1 cellular context compared by ENCODE assay signal in the genomic region with DNA sequence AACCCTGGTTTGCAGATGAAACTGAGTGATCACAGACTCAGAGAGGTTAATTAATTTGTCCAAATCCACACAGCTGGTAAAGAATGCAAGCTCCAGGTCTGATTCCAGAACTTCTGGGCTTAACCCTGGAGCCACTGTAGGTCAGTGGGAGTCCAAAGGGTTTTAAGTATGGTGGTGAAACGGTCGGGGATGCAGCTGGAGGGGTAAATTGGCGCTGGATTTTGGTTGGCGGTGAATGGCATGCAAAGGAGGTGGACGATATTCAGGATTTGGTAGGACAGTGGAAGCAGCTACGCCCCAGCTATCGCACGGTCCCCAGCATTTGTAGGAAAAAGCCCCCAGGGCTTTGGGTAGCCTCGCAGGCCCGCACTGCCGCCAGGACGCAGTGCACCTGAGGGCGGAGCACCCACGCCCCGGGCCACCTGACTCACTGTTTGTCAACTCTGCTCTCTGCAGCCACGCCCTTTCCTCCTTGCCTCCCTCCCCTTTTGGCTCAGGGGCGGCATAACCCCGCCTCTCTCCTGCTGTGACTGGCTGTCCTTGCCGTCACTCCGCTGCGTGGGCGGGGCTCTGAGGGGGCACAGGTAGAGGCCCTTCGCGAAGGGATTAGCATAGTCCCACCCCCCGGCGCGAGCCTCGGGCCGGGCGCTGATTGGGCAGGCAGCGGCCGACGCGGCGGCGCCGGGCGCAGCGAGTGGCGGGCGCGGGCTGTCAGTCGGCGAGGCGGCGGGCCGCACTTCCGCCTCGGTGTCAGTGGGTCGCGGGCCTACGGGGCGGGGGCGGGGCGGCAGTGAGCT.
TF ChIP-seq lines count a peak whose summit lies in the region.

A gene (plus strand): TSS at position 750 of the 797 bp plus-strand sequence. CDS start 17,664 bp downstream, outside the sequence.

TF ChIP-seq in HepG2, 621 proteins besides CTCF, POLR2A, EP300 and RAD21 (continued from another document and continues in another):
- TF ChIP-seq, protein P1, sequence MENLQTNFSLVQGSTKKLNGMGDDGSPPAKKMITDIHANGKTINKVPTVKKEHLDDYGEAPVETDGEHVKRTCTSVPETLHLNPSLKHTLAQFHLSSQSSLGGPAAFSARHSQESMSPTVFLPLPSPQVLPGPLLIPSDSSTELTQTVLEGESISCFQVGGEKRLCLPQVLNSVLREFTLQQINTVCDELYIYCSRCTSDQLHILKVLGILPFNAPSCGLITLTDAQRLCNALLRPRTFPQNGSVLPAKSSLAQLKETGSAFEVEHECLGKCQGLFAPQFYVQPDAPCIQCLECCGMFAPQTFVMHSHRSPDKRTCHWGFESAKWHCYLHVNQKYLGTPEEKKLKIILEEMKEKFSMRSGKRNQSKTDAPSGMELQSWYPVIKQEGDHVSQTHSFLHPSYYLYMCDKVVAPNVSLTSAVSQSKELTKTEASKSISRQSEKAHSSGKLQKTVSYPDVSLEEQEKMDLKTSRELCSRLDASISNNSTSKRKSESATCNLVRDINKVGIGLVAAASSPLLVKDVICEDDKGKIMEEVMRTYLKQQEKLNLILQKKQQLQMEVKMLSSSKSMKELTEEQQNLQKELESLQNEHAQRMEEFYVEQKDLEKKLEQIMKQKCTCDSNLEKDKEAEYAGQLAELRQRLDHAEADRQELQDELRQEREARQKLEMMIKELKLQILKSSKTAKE (CRISPR knock-in tag; IDR thresholded peaks at IDR 0.05; ENCODE audit: borderline replicate concordance): no peak
- TF ChIP-seq HCFC1 (IDR thresholded peaks at IDR 0.05; ENCODE audit: low read depth, low read length) (peak; percentile 41), KLF12 (CRISPR knock-in tag; IDR thresholded peaks at IDR 0.05; ENCODE audit: borderline replicate concordance) (peak; percentile 90), ZNF256 (CRISPR knock-in tag; conservative IDR thresholded peaks at IDR 0.05) (0 out of 2 replicates have a peak, but pooled peaks have one; percentile 13), ZBTB38 (CRISPR knock-in tag; IDR thresholded peaks at IDR 0.05) (no peak), ZFP62 (CRISPR knock-in tag; IDR thresholded peaks at IDR 0.05) (no peak), SP5 (CRISPR knock-in tag; IDR thresholded peaks at IDR 0.05; ENCODE audit: borderline replicate concordance, low read depth) (peak; percentile 100), LCORL (IDR thresholded peaks at IDR 0.05) (no peak), LCORL (CRISPR knock-in tag; IDR thresholded peaks at IDR 0.05) (peak; percentile 88), ONECUT2 (CRISPR knock-in tag; IDR thresholded peaks at IDR 0.05) (no peak), ZNF562 (CRISPR knock-in tag; IDR thresholded peaks at IDR 0.05; ENCODE audit: borderline replicate concordance) (no peak), MTF2 (CRISPR knock-in tag; IDR thresholded peaks at IDR 0.05; ENCODE audit: borderline replicate concordance) (peak; percentile 74; the same call in 1 of the 2 replicates), ZNF446 (CRISPR knock-in tag; IDR thresholded peaks at IDR 0.05) (no peak), ZNF33B (CRISPR knock-in tag; IDR thresholded peaks at IDR 0.05) (0 out of 2 replicates have a peak, but pooled peaks have one; percentile 38), ZNF296 (CRISPR knock-in tag; conservative IDR thresholded peaks at IDR 0.05) (no peak), ZNF460 (CRISPR knock-in tag; IDR thresholded peaks at IDR 0.05; ENCODE audit: borderline replicate concordance) (no peak), HDAC6 (IDR thresholded peaks at IDR 0.05; ENCODE audit: low read depth, low read length) (no peak), RBAK (CRISPR knock-in tag; IDR thresholded peaks at IDR 0.05) (no peak), PHF8 (CRISPR knock-in tag; IDR thresholded peaks at IDR 0.05) (0 out of 2 replicates have a peak, but pooled peaks have one; percentile 8), U2AF1 (optimal IDR thresholded peaks at IDR 0.05; ENCODE audit: low read depth, low read length) (peak; percentile 40), GATAD1 (CRISPR knock-in tag; IDR thresholded peaks at IDR 0.05) (peak; percentile 78), SP4 (CRISPR knock-in tag; IDR thresholded peaks at IDR 0.05) (peak; percentile 100), REPIN1 (CRISPR knock-in tag; IDR thresholded peaks at IDR 0.05; ENCODE audit: borderline replicate concordance, low read depth) (peak; percentile 43; the same call in 1 of the 2 replicates)
- TF ChIP-seq, protein P2, sequence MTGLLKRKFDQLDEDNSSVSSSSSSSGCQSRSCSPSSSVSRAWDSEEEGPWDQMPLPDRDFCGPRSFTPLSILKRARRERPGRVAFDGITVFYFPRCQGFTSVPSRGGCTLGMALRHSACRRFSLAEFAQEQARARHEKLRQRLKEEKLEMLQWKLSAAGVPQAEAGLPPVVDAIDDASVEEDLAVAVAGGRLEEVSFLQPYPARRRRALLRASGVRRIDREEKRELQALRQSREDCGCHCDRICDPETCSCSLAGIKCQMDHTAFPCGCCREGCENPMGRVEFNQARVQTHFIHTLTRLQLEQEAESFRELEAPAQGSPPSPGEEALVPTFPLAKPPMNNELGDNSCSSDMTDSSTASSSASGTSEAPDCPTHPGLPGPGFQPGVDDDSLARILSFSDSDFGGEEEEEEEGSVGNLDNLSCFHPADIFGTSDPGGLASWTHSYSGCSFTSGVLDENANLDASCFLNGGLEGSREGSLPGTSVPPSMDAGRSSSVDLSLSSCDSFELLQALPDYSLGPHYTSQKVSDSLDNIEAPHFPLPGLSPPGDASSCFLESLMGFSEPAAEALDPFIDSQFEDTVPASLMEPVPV (CRISPR knock-in tag; IDR thresholded peaks at IDR 0.05): no peak
- TF ChIP-seq, protein P3, sequence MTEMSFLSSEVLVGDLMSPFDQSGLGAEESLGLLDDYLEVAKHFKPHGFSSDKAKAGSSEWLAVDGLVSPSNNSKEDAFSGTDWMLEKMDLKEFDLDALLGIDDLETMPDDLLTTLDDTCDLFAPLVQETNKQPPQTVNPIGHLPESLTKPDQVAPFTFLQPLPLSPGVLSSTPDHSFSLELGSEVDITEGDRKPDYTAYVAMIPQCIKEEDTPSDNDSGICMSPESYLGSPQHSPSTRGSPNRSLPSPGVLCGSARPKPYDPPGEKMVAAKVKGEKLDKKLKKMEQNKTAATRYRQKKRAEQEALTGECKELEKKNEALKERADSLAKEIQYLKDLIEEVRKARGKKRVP (CRISPR knock-in tag; IDR thresholded peaks at IDR 0.05): no peak
- TF ChIP-seq, protein P4, sequence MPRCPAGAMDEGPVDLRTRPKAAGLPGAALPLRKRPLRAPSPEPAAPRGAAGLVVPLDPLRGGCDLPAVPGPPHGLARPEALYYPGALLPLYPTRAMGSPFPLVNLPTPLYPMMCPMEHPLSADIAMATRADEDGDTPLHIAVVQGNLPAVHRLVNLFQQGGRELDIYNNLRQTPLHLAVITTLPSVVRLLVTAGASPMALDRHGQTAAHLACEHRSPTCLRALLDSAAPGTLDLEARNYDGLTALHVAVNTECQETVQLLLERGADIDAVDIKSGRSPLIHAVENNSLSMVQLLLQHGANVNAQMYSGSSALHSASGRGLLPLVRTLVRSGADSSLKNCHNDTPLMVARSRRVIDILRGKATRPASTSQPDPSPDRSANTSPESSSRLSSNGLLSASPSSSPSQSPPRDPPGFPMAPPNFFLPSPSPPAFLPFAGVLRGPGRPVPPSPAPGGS (CRISPR knock-in tag; IDR thresholded peaks at IDR 0.05): 0 out of 2 replicates have a peak, but pooled peaks have one; percentile 66
- TF ChIP-seq, protein P5, sequence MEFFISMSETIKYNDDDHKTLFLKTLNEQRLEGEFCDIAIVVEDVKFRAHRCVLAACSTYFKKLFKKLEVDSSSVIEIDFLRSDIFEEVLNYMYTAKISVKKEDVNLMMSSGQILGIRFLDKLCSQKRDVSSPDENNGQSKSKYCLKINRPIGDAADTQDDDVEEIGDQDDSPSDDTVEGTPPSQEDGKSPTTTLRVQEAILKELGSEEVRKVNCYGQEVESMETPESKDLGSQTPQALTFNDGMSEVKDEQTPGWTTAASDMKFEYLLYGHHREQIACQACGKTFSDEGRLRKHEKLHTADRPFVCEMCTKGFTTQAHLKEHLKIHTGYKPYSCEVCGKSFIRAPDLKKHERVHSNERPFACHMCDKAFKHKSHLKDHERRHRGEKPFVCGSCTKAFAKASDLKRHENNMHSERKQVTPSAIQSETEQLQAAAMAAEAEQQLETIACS (CRISPR knock-in tag; IDR thresholded peaks at IDR 0.05): no peak
- TF ChIP-seq, protein P6, sequence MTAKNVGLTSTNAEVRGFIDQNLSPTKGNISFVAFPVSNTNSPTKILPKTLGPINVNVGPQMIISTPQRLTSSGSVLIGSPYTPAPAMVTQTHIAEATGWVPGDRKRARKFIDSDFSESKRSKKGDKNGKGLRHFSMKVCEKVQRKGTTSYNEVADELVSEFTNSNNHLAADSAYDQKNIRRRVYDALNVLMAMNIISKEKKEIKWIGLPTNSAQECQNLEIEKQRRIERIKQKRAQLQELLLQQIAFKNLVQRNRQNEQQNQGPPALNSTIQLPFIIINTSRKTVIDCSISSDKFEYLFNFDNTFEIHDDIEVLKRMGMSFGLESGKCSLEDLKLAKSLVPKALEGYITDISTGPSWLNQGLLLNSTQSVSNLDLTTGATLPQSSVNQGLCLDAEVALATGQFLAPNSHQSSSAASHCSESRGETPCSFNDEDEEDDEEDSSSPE (CRISPR knock-in tag; IDR thresholded peaks at IDR 0.05): peak; percentile 55; the same call in 1 of the 2 replicates
- TF ChIP-seq, protein P7, sequence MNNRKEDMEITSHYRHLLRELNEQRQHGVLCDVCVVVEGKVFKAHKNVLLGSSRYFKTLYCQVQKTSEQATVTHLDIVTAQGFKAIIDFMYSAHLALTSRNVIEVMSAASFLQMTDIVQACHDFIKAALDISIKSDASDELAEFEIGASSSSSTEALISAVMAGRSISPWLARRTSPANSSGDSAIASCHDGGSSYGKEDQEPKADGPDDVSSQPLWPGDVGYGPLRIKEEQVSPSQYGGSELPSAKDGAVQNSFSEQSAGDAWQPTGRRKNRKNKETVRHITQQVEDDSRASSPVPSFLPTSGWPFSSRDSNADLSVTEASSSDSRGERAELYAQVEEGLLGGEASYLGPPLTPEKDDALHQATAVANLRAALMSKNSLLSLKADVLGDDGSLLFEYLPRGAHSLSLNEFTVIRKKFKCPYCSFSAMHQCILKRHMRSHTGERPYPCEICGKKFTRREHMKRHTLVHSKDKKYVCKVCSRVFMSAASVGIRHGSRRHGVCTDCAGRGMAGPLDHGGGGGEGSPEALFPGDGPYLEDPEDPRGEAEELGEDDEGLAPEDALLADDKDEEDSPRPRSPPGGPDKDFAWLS (CRISPR knock-in tag; IDR thresholded peaks at IDR 0.05; ENCODE audit: borderline replicate concordance): no peak
- TF ChIP-seq, protein P8, sequence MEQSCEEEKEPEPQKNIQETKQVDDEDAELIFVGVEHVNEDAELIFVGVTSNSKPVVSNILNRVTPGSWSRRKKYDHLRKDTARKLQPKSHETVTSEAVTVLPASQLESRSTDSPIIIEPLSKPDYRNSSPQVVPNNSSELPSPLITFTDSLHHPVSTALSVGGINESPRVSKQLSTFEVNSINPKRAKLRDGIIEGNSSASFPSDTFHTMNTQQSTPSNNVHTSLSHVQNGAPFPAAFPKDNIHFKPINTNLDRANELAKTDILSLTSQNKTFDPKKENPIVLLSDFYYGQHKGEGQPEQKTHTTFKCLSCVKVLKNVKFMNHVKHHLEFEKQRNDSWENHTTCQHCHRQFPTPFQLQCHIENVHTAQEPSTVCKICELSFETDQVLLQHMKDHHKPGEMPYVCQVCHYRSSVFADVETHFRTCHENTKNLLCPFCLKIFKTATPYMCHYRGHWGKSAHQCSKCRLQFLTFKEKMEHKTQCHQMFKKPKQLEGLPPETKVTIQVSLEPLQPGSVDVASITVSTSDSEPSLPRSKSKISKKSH (CRISPR knock-in tag; IDR thresholded peaks at IDR 0.05; ENCODE audit: borderline replicate concordance): 0 out of 2 replicates have a peak, but pooled peaks have one; percentile 23
- TF ChIP-seq, protein P9, sequence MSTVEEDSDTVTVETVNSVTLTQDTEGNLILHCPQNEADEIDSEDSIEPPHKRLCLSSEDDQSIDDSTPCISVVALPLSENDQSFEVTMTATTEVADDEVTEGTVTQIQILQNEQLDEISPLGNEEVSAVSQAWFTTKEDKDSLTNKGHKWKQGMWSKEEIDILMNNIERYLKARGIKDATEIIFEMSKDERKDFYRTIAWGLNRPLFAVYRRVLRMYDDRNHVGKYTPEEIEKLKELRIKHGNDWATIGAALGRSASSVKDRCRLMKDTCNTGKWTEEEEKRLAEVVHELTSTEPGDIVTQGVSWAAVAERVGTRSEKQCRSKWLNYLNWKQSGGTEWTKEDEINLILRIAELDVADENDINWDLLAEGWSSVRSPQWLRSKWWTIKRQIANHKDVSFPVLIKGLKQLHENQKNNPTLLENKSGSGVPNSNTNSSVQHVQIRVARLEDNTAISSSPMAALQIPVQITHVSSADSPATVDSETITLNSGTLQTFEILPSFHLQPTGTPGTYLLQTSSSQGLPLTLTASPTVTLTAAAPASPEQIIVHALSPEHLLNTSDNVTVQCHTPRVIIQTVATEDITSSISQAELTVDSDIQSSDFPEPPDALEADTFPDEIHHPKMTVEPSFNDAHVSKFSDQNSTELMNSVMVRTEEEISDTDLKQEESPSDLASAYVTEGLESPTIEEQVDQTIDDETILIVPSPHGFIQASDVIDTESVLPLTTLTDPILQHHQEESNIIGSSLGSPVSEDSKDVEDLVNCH (CRISPR knock-in tag; IDR thresholded peaks at IDR 0.05): no peak
- TF ChIP-seq, protein P10, sequence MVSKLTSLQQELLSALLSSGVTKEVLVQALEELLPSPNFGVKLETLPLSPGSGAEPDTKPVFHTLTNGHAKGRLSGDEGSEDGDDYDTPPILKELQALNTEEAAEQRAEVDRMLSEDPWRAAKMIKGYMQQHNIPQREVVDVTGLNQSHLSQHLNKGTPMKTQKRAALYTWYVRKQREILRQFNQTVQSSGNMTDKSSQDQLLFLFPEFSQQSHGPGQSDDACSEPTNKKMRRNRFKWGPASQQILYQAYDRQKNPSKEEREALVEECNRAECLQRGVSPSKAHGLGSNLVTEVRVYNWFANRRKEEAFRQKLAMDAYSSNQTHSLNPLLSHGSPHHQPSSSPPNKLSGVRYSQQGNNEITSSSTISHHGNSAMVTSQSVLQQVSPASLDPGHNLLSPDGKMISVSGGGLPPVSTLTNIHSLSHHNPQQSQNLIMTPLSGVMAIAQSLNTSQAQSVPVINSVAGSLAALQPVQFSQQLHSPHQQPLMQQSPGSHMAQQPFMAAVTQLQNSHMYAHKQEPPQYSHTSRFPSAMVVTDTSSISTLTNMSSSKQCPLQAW (CRISPR knock-in tag; IDR thresholded peaks at IDR 0.05): no peak; the same call in 1 of the 2 replicates
- TF ChIP-seq, protein P11, sequence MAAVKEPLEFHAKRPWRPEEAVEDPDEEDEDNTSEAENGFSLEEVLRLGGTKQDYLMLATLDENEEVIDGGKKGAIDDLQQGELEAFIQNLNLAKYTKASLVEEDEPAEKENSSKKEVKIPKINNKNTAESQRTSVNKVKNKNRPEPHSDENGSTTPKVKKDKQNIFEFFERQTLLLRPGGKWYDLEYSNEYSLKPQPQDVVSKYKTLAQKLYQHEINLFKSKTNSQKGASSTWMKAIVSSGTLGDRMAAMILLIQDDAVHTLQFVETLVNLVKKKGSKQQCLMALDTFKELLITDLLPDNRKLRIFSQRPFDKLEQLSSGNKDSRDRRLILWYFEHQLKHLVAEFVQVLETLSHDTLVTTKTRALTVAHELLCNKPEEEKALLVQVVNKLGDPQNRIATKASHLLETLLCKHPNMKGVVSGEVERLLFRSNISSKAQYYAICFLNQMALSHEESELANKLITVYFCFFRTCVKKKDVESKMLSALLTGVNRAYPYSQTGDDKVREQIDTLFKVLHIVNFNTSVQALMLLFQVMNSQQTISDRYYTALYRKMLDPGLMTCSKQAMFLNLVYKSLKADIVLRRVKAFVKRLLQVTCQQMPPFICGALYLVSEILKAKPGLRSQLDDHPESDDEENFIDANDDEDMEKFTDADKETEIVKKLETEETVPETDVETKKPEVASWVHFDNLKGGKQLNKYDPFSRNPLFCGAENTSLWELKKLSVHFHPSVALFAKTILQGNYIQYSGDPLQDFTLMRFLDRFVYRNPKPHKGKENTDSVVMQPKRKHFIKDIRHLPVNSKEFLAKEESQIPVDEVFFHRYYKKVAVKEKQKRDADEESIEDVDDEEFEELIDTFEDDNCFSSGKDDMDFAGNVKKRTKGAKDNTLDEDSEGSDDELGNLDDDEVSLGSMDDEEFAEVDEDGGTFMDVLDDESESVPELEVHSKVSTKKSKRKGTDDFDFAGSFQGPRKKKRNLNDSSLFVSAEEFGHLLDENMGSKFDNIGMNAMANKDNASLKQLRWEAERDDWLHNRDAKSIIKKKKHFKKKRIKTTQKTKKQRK (IDR thresholded peaks at IDR 0.05; ENCODE audit: low read length): no peak; the same call in 1 of the 2 replicates
